23 cellular contexts compared by ENCODE assay signal in the genomic region with DNA sequence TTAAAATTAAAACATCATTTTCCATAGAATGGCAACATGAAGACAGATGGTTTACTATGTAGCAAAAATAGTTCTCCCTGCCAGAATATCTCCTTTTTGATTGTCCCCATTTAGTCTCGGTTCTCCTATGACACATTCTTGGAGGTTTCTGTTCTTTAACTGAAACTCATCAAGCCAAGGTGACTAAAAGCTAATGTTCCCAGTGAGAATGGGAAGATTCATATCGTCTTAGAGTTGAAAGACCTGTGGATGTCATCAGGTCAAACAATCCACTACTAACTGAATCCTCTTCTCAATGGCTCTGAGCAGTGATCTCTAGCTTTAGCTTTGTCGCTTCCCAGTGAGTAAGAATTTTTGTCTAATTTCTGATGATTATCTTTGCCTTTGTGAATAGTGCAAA. TPM values are rescaled to one million over a fixed set of nuclear protein-coding genes. Genes with fewer than 3 reads are reported as not detected.
"Had no signal": no experiment of that assay in that cellular context is flagged by ENCODE, and none has a peak within 500 bp of the region (broad histone marks: within the 10 kb centered on the region; RNA-seq: fewer than 3 reads in every experiment).

No MANE protein-coding gene starts in this region.

- H3K4me1 Mint-ChIP-seq: natural killer cell, T-helper 17 cell had no signal

- H3K27me3 ChIP-seq: uterus had no signal

- ATAC-seq: lower lobe of right lung, natural killer cell, right cardiac atrium, T-helper 17 cell had no signal

- H3K27ac ChIP-seq: epithelial cell of prostate, esophagus squamous epithelium, left lung, lower lobe of right lung, spleen had no signal

- H3K4me1 ChIP-seq: uterus had no signal

- H3K9me3 ChIP-seq: esophagus squamous epithelium, left lung, lower lobe of right lung, spleen, thoracic aorta, uterus had no signal

- H3K9me3 Mint-ChIP-seq: activated T-helper 1 cell treated with anti-CD3 and anti-CD28 coated beads, Interleukin-12 subunit alpha, Interleukin-12 subunit beta, Interleukin-2, Interleukin-4 antibody, amounts not matched to agents 30 ng/mL and 10 ng/mL and 1 ng/mL, durations not matched to agents 14 hours and 24 hours and 36 hours; natural killer cell; type B pancreatic cell; WTC11 had no signal

- H3K4me3 ChIP-seq: esophagus squamous epithelium, left lung, lower lobe of right lung, spleen, thoracic aorta, uterus had no signal

- DNase-seq: activated CD4-positive, alpha-beta T cell treated with anti-CD3 and anti-CD28 coated beads for 1 hour; activated gamma-delta T cell; activated naive CD4-positive, alpha-beta T cell treated with anti-CD3 and anti-CD28 coated beads, Interleukin-2, amount 50 U/mL, for 16 hours; dermis blood vessel endothelial cell; effector CD4-positive, alpha-beta T cell; esophagus squamous epithelium; foreskin melanocyte; left lung; lower lobe of right lung; mesenchymal stem cell; natural killer cell; posterior cingulate gyrus; spleen; stimulated activated naive CD4-positive, alpha-beta T cell; T-helper 17 cell; uterus had no signal

- H3K36me3 Mint-ChIP-seq: type B pancreatic cell, WTC11 had no signal

- H3K4me3 Mint-ChIP-seq: natural killer cell, T-helper 17 cell had no signal

- H3K27ac Mint-ChIP-seq: natural killer cell, T-helper 17 cell, WTC11 had no signal

- H3K36me3 ChIP-seq: esophagus squamous epithelium, left lung, lower lobe of right lung, spleen, thoracic aorta, uterus had no signal

RNA-seq across cellular contexts. Expression of a gene that starts 1.3 kb away (rescaled TPM):
- total RNA-seq: mononuclear cell, natural killer cell, T-helper 17 cell had no signal
